8 cellular contexts compared by ENCODE assay signal in genomic region chr9:94656190-94656589, GRCh38. TPM values are rescaled to one million over a fixed set of nuclear protein-coding genes. Genes with fewer than 3 reads are reported as not detected.
DNase-seq lines count a peak whose midpoint lies in the region; ATAC-seq, FAIRE-seq and TF ChIP-seq lines count a peak whose summit lies in the region.

No MANE protein-coding gene starts in this region.

- no peak for TF ChIP-seq POLR2A in adrenal gland (IDR thresholded peaks at IDR 0.05)

- DNase-seq in GM18507 (ENCODE audit: extremely low spot score, insufficient read length, low read depth) (no peak), MV-4-11 (lab: John Stamatoyannopoulos, UW) (peak; percentile 97), adrenal gland (peak in 4 of 7 donors; percentile 28 to 63 (median 46)), natural killer cell (peak; percentile 19), iPS-NIHi7 (ENCODE audit: extremely low spot score) (no peak), COR-L47 (lab: John Stamatoyannopoulos, UW) (no peak), NCI-H2227 treated with DMSO at 0.1 percent for 48 hours (lab: John Stamatoyannopoulos, UW) (no peak)

- WGBS in adrenal gland, 4 donors, result 24 to 43% (median 28%) methylated on average over 6 of the region's 6 CpGs

- FAIRE-seq in GM18507 (lab: Jason Lieb, UNC), result peak; percentile 90

- H3K27ac Mint-ChIP-seq in natural killer cell, result peak overlapping the region; percentile 74 to 84

- no peaks in the 10 kb centered on the region for H3K36me3 ChIP-seq in adrenal gland (replicated peaks in 1 of 2)

- H3K4me1 Mint-ChIP-seq in natural killer cell, result peaks cover 19 to 25% of the 10 kb centered on the region in 2 donors

- H3K27me3 ChIP-seq in adrenal gland, result no peaks in the 10 kb centered on the region

- ATAC-seq in GM21786 (IDR thresholded peaks at IDR 0.05; ENCODE audit: unreplicated experiment), result peak; percentile 97
- ATAC-seq in natural killer cell, result peak; percentile 90 to 95 (median 93)

- intact Hi-C loops in adrenal gland (cut with DNase I), result no loop called here
- intact Hi-C loops in natural killer cell (cut with micrococcal nuclease), result no loop called here

- no peak for TF ChIP-seq CTCF in adrenal gland (IDR thresholded peaks at IDR 0.05)
- TF ChIP-seq CTCF in natural killer cell (IDR thresholded peaks at IDR 0.05), result no peak

- H3K27me3 Mint-ChIP-seq in natural killer cell (ENCODE audit: low read depth in 2 of 2), result peaks cover 5 to 8% of the 10 kb centered on the region in 2 donors

- peak overlapping the region; percentile 84 for H3K4me3 Mint-ChIP-seq in natural killer cell

- H3K4me1 ChIP-seq in adrenal gland (replicated peaks in 1 of 2), result no peaks in the 10 kb centered on the region

- H3K9me3 Mint-ChIP-seq in natural killer cell, result no peaks in the 10 kb centered on the region

- H3K9me3 ChIP-seq in adrenal gland (replicated peaks in 1 of 3), result no peaks in the 10 kb centered on the region

- H3K36me3 Mint-ChIP-seq in natural killer cell, result no peaks in the 10 kb centered on the region

- H3K27ac ChIP-seq in adrenal gland, result peak overlapping the region in 1 of 5 donors; percentile 29

- H3K4me3 ChIP-seq in adrenal gland, result peak overlapping the region in 1 of 4 donors; percentile 26

RNA-seq across cellular contexts. Expression of gene FBP1, which starts 16.9 kb away (rescaled TPM):
- 10 to 100 TPM; 29.7 to 47.1 (median 33.9) TPM for total RNA-seq in adrenal gland
- 10 to 100 TPM; 29.5 to 61.1 (median 51.1) TPM for polyA plus RNA-seq in adrenal gland
- total RNA-seq in natural killer cell, result 10 to 100 TPM; 14.0 to 17.0 (median 15.5) TPM

Comparison
In these comparisons a context has a peak if more than half of its experiments do, and no peak if none do; other contexts are left out.
1. DNase-seq: peak in MV-4-11 (single experiment), adrenal gland (4 of 7) and natural killer cell (single experiment); none in GM18507 (single experiment), iPS-NIHi7 (single experiment), COR-L47 (single experiment) and NCI-H2227 treated with DMSO at 0.1 percent for 48 hours (single experiment).